8 cellular contexts compared by ENCODE assay signal in the genomic region with DNA sequence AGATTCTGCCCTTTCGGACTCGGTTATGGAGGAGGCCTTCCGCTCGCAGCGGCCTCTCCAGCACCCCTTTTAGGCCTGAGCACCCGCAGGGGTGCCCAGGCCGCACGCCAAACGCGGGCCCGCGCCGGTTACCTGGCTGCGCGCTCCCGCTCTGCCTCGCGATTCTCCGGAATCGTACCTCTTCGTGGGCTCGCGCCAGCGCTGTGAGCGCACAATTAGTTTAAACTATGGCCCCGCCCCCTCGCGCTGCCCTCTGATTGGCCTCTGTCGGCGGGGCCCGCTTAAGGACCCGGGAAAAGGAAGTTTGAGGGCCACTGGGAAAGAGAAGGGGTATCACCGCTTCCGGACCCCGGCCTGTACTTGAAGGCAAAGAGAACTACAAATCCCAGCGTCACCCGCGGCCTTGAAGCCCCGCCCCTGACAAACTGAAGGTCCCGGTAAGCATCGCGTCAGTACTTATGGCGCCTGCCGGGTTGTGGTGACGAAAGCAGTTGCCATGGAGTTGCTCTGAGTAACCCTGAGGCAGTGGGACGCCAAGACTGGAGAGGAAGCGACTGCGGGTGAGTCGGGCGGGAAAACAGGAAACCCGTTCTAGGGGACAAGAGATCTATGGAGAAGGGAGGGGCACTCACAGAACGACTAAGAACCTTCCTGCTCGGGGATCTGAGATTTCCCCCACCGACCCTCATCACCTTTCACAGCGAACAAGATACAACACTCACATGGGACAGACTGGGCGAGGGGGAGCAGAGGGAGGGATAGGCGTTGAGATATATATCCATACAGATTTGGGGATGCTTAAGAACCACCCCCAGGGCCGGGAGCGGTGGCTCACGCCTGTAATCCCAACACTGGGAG. TPM values are rescaled to one million over a fixed set of nuclear protein-coding genes. Genes with fewer than 3 reads are reported as not detected.
DNase-seq lines count a peak whose midpoint lies in the region; ATAC-seq and TF ChIP-seq lines count a peak whose summit lies in the region.

A gene with protein sequence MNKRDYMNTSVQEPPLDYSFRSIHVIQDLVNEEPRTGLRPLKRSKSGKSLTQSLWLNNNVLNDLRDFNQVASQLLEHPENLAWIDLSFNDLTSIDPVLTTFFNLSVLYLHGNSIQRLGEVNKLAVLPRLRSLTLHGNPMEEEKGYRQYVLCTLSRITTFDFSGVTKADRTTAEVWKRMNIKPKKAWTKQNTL (plus strand): TSS at position 525 of the 858 bp plus-strand sequence. CDS start 8,234 bp downstream, outside the sequence.
A gene with protein sequence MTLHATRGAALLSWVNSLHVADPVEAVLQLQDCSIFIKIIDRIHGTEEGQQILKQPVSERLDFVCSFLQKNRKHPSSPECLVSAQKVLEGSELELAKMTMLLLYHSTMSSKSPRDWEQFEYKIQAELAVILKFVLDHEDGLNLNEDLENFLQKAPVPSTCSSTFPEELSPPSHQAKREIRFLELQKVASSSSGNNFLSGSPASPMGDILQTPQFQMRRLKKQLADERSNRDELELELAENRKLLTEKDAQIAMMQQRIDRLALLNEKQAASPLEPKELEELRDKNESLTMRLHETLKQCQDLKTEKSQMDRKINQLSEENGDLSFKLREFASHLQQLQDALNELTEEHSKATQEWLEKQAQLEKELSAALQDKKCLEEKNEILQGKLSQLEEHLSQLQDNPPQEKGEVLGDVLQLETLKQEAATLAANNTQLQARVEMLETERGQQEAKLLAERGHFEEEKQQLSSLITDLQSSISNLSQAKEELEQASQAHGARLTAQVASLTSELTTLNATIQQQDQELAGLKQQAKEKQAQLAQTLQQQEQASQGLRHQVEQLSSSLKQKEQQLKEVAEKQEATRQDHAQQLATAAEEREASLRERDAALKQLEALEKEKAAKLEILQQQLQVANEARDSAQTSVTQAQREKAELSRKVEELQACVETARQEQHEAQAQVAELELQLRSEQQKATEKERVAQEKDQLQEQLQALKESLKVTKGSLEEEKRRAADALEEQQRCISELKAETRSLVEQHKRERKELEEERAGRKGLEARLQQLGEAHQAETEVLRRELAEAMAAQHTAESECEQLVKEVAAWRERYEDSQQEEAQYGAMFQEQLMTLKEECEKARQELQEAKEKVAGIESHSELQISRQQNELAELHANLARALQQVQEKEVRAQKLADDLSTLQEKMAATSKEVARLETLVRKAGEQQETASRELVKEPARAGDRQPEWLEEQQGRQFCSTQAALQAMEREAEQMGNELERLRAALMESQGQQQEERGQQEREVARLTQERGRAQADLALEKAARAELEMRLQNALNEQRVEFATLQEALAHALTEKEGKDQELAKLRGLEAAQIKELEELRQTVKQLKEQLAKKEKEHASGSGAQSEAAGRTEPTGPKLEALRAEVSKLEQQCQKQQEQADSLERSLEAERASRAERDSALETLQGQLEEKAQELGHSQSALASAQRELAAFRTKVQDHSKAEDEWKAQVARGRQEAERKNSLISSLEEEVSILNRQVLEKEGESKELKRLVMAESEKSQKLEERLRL (N-terminal part only) (minus strand): TSS at position 217 of the 858 bp plus-strand sequence. CDS start 44,599 bp downstream, outside the sequence.

- TF ChIP-seq CTCF in upper lobe of left lung (IDR thresholded peaks at IDR 0.05): no peak

- peak within 1 kb of the TSS; percentile 61 to 82 (median 72) for H3K4me3 ChIP-seq in upper lobe of left lung

- no peaks in the 10 kb centered on the region for H3K27me3 ChIP-seq in upper lobe of left lung

- peak; percentile 99 for DNase-seq in NCI-H146 treated with DMSO at 0.1 percent for 48 hours (lab: John Stamatoyannopoulos, UW; ENCODE audit: unreplicated experiment)
- peak; percentile 97 to 100 (median 99) for DNase-seq in T-helper 1 cell
- DNase-seq in amniotic stem cell (lab: John Stamatoyannopoulos, UW): peak; percentile 100
- DNase-seq in left cardiac atrium: peak; percentile 100
- DNase-seq in posterior cingulate gyrus: peak; percentile 97 to 100 (median 99)
- DNase-seq in upper lobe of left lung: peak; percentile 94 to 100

- H3K27ac ChIP-seq in upper lobe of left lung: peak within 1 kb of the TSS; percentile 87 to 94 (median 91)

- peak; percentile 96 for ATAC-seq in HG02884 (IDR thresholded peaks at IDR 0.05; ENCODE audit: unreplicated experiment)
- peak; percentile 97 to 98 for ATAC-seq in left cardiac atrium
- peak; percentile 98 to 99 for ATAC-seq in upper lobe of left lung (ENCODE audit: low FRiP score in 2 of 2)

- H3K4me1 ChIP-seq in upper lobe of left lung: peaks cover 29 to 33% (median 31%) of the 10 kb centered on the region in 4 donors

- TF ChIP-seq EP300 in upper lobe of left lung (IDR thresholded peaks at IDR 0.05): peak in 1 of 4 donors; percentile 58

- intact Hi-C loops in left cardiac atrium (cut with DNase I) (no loop called here), posterior cingulate gyrus (cut with DNase I) (loop anchor here (1.0 to 2.0 kb wide), 2 partner anchors 23 to 40 kb away; a partner anchor contains a TSS)

- peaks cover 0 to 6% (median 0%) of the 10 kb centered on the region in 4 donors for H3K36me3 ChIP-seq in upper lobe of left lung

- 0 to 1% methylated on average over 50 to 60 of the region's 60 CpGs for WGBS in upper lobe of left lung, 2 donors

- TF ChIP-seq POLR2A in GM15510 (IDR thresholded peaks at IDR 0.05; ENCODE audit: borderline replicate concordance, extremely low read depth, insufficient read length) (peak; percentile 76), upper lobe of left lung (IDR thresholded peaks at IDR 0.05) (peak in 3 of 4 donors; percentile 25 to 65 (median 37))

- no peaks in the 10 kb centered on the region for H3K9me3 ChIP-seq in upper lobe of left lung

RNA-seq across cellular contexts. Expression of the first gene that starts in this region (rescaled TPM):
- 1 to 10 TPM; 3.9 to 5.0 TPM for total RNA-seq in left cardiac atrium
- total RNA-seq in upper lobe of left lung: 10 to 100 TPM in 3 of 6 donors, 1 to 10 TPM in 3; 5.3 to 19.2 (median 10.3) TPM

RNA-seq across cellular contexts. Expression of the second gene that starts in this region (rescaled TPM):
- total RNA-seq in left cardiac atrium (10 to 100 TPM; 73.3 to 86.7 TPM), upper lobe of left lung (100 to 1,000 TPM; 185 to 666 (median 241) TPM)

Comparison
In these comparisons a context has a peak if more than half of its experiments do, and no peak if none do; other contexts are left out.
1. Peak in every context shown above with its lines: DNase-seq, ATAC-seq, H3K4me3 ChIP-seq and H3K27ac ChIP-seq.